33 cellular contexts compared by ENCODE assay signal in the genomic region with DNA sequence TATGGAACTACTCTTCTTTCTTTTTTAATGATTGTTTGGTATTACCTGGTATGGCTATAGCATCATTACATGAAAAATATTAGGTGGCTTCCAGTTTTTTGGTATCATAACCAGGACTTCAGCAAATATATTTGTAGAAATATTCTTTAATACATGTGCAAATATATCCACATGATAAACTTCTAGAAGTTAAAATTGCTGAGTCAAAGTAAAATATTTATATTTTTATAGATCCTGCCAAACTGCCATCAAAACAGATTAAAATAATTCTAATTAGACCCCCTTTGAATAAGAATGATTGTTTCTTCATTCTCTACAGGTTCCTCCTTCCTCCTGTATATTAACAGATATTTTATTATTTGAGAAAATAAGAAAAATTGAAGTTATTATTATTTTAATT.
"Had no signal": no experiment of that assay in that cellular context is flagged by ENCODE, and none has a peak within 500 bp of the region (broad histone marks: within the 10 kb centered on the region; RNA-seq: fewer than 3 reads in every experiment).

No MANE protein-coding gene starts in this region.

- FAIRE-seq: astrocyte, bronchial epithelial cell had no signal

- H3K9me3 ChIP-seq: adrenal gland, body of pancreas had no signal

- H3K4me3 ChIP-seq: adrenal gland, ascending aorta, body of pancreas, breast epithelium, cardiac muscle cell had no signal

- H3K27me3 ChIP-seq: adrenal gland, ascending aorta, body of pancreas, brain microvascular endothelial cell, breast epithelium, cardiac muscle cell had no signal

- ATAC-seq: activated naive CD4-positive, alpha-beta T cell treated with anti-CD3 and anti-CD28 coated beads, Interleukin-2, amount 50 U/mL, for 72 hours; activated naive CD8-positive, alpha-beta T cell treated with anti-CD3 and anti-CD28 coated beads, Interleukin-2, amount 50 U/mL, for 24 hours; activated T-cell treated with anti-CD3 and anti-CD28 coated beads, Interleukin-2, amount 50 U/mL, for 4 hours; activated T-cell treated with anti-CD3 and anti-CD28 coated beads, Interleukin-2, amount 50 U/mL, for 72 hours; activated T-helper 17 cell treated with anti-CD3 and anti-CD28 coated beads, Interleukin-2, amount 50 U/mL, for 72 hours; body of pancreas had no signal

- H3K27ac ChIP-seq: adrenal gland, ascending aorta, body of pancreas, brain microvascular endothelial cell, breast epithelium, cardiac muscle cell had no signal

- DNase-seq: activated effector memory CD4-positive, alpha-beta T cell treated with anti-CD3 and anti-CD28 coated beads, Interleukin-2, amount 50 U/mL, for 16 hours; activated effector memory CD4-positive, alpha-beta T cell treated with Interleukin-2 at 50 U/mL for 16 hours; activated gamma-delta T cell; activated gamma-delta T cell treated with Interleukin-2 at 50 U/mL for 16 hours; activated naive CD4-positive, alpha-beta T cell; activated naive CD4-positive, alpha-beta T cell treated with anti-CD3 and anti-CD28 coated beads for 36 hours; activated naive CD4-positive, alpha-beta T cell treated with anti-CD3 and anti-CD28 coated beads, Interleukin-2, amount 10 ng/mL, durations not matched to agents 7 days and 5 days; activated naive CD4-positive, alpha-beta T cell treated with anti-CD3 and anti-CD28 coated beads, Interleukin-2, amount 50 U/mL, for 16 hours; activated naive CD4-positive, alpha-beta T cell treated with Interleukin-2 at 50 U/mL for 16 hours; activated naive CD8-positive, alpha-beta T cell treated with anti-CD3 and anti-CD28 coated beads for 36 hours; activated naive CD8-positive, alpha-beta T cell treated with anti-CD3 and anti-CD28 coated beads, Interleukin-2, amount 10 ng/mL, durations not matched to agents 7 days and 5 days; activated naive CD8-positive, alpha-beta T cell treated with anti-CD3 and anti-CD28 coated beads, Interleukin-2, amount 50 U/mL, for 24 hours; activated T-cell treated with anti-CD3 and anti-CD28 coated beads, Interleukin-2, amount 50 U/mL, for 24 hours; activated T-cell treated with anti-CD3 and anti-CD28 coated beads, Interleukin-2, amount 50 U/mL, for 4 hours; activated T-cell treated with anti-CD3 and anti-CD28 coated beads, Interleukin-2, amount 50 U/mL, for 48 hours; activated T-cell treated with anti-CD3 and anti-CD28 coated beads, Interleukin-2, amount 50 U/mL, for 72 hours; adrenal gland; amniotic stem cell; amygdala; anterior cingulate cortex; aorta; body of pancreas; brain microvascular endothelial cell; caudate nucleus; central memory CD4-positive, alpha-beta T cell; cerebellar nuclear complex had no signal

- H3K4me1 ChIP-seq: adrenal gland, ascending aorta, body of pancreas, breast epithelium had no signal

- H3K36me3 ChIP-seq: adrenal gland, ascending aorta, brain microvascular endothelial cell, breast epithelium, cardiac muscle cell had no signal
